In the genomic region with DNA sequence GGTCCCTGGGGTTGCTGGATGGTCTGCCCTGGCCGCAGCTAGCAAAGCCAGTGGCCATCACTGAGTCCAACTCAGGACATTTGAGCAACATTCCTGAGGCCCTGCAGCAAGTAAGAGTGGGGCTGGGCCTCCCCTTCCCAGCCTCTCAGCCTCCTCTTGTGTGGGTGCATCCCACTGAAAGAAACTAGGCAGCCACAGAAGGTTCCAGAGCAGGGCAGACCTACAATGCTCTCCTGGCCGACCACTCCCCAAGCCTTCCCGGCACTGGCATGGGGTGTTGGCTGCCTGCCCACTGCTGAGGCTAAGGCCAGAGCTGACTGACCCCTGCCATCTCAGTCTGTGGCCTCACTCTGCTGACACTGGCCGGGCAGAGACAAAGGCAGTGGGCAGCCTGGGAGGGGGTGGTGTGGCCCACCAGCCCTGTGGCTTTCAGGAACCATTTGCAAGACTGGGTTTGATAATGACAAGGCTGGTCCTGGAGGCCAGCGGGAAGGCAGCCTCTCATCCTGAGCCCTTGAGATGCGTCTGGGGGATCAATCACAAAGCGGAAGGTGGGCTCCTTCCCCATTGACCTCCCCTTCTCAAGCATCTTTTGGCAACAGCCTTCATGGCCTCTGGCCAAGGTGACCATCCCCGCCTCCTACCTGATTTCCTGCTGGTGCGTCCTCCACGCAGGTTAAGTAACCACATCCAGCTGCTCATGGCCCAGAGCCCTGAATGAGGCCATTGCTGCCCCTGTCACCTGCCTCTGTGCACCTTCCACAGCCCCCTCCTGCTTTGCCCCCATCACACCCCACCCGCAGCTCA, we compare ENCODE assay signal across 23 cellular contexts. TPM values are rescaled to one million over a fixed set of nuclear protein-coding genes. Genes with fewer than 3 reads are reported as not detected.
DNase-seq lines count a peak whose midpoint lies in the region; ATAC-seq and TF ChIP-seq lines count a peak whose summit lies in the region.
"Had no signal": no experiment of that assay in that cellular context is flagged by ENCODE, and none has a peak within 500 bp of the region (broad histone marks: within the 10 kb centered on the region; RNA-seq: fewer than 3 reads in every experiment).

No MANE protein-coding gene starts in this region.

- H4K8ac ChIP-seq in neuronal stem cell (ENCODE audit: low read depth, low read length) = no peak overlapping the region

- POLR2A ChIA-PET in HEK293 (lab: Yijun Ruan, JAX) = no interaction called here

- H3K27ac ChIP-seq in HEK293 (ENCODE audit: extremely low read depth, low read depth, low read length) = no peak overlapping the region
- H3K27ac ChIP-seq in neuronal stem cell (replicated peaks; ENCODE audit: low read length) = no peak overlapping the region
- H3K27ac ChIP-seq: 22Rv1, esophagus muscularis mucosa, HL-60, ovary, right lobe of liver, uterus had no signal

- H3K27me3 ChIP-seq in neuronal stem cell (ENCODE audit: control insufficient read depth in 3 of 3, insufficient read depth in 3 of 3, low read depth in 1 of 3, low read length in 3 of 3) = peaks cover 0 to 34% (median 0%) of the 10 kb centered on the region in 3 experiments
- H3K27me3 ChIP-seq: ovary, right lobe of liver, uterus had no signal

- TF ChIP-seq CTCF in HEK293 (tag by site-specific recombination; IDR thresholded peaks at IDR 0.05) (no peak), omental fat pad (IDR thresholded peaks at IDR 0.05) (no peak)

- no peaks in the 10 kb centered on the region for H3K36me3 ChIP-seq in HEK293 (ENCODE audit: control insufficient read depth in 2 of 2, insufficient read depth in 1 of 2, low read length in 2 of 2)
- no peaks in the 10 kb centered on the region for H3K36me3 ChIP-seq in neuronal stem cell (replicated peaks in 1 of 2; ENCODE audit: control insufficient read depth in 2 of 2, insufficient read depth in 2 of 2, low read length in 2 of 2)
- H3K36me3 ChIP-seq: esophagus muscularis mucosa, ovary, right lobe of liver, uterus had no signal

- peak overlapping the region; percentile 55 for H3K9ac ChIP-seq in neuronal stem cell (ENCODE audit: low read depth, low read length, poor library complexity)

- peak overlapping the region; percentile 38 for H3K18ac ChIP-seq in neuronal stem cell (ENCODE audit: low read length)

- H2BK15ac ChIP-seq in neuronal stem cell (ENCODE audit: low read length) = peak overlapping the region; percentile 1

- peak overlapping the region; percentile 89 for H3K14ac ChIP-seq in neuronal stem cell (ENCODE audit: low read length)

- H3K79me1 ChIP-seq in neuronal stem cell (ENCODE audit: low read depth, low read length) = peaks cover 4% of the 10 kb centered on the region

- ATAC-seq in SK-N-SH treated with all-trans-retinoic acid at 6 μM for 48 hours (0 out of 3 replicates have a peak, but pooled peaks have one; percentile 17), omental fat pad (ENCODE audit: low FRiP score) (no peak), GM19035 (IDR thresholded peaks at IDR 0.05; ENCODE audit: unreplicated experiment) (no peak)
- ATAC-seq: naive thymus-derived CD4-positive, alpha-beta T cell had no signal

- WGBS in neuronal stem cell (ENCODE audit: extremely low coverage in 2 of 2, insufficient read length in 2 of 2, insufficient replicate concordance in 1 of 2), 2 donors = no CpG with 5 or more reads among the region's 11 CpGs

- H2BK12ac ChIP-seq in neuronal stem cell (ENCODE audit: low read length) = no peak overlapping the region

- no peak overlapping the region for H3K4me2 ChIP-seq in neuronal stem cell (ENCODE audit: insufficient read depth, low read length, poor library complexity, severe bottlenecking)

- CTCF ChIA-PET in HEK293 (lab: Yijun Ruan, JAX) = interaction anchor here (0.6 kb wide), 1 partner anchor 123 kb away, joined by 4 read pairs; no protein-coding TSS in a partner anchor

- no peak overlapping the region for H3K4ac ChIP-seq in neuronal stem cell (ENCODE audit: low read length)

- H2BK120ac ChIP-seq in neuronal stem cell (ENCODE audit: low read depth, low read length) = no peak overlapping the region

- H4K91ac ChIP-seq in neuronal stem cell (ENCODE audit: low read depth, low read length, poor library complexity) = no peak overlapping the region

- peak overlapping the region; percentile 34 for H3K23ac ChIP-seq in neuronal stem cell (ENCODE audit: low read depth, low read length, poor library complexity)

- H2AFZ ChIP-seq in neuronal stem cell (ENCODE audit: low read length) = no peak overlapping the region

- H3K4me3 ChIP-seq in HEK293 (ENCODE audit: low read depth, low read length) (no peak overlapping the region), neuronal stem cell (ENCODE audit: low read length in 2 of 2) (no peak overlapping the region)
- H3K4me3 ChIP-seq: esophagus muscularis mucosa, ovary, right lobe of liver, uterus had no signal

- H2BK5ac ChIP-seq in neuronal stem cell (ENCODE audit: low read length) = peak overlapping the region; percentile 13

- DNase-seq in DMS53 (lab: John Stamatoyannopoulos, UW) = peak; percentile 20
- DNase-seq in DMS53 treated with DMSO at 0.1 percent for 48 hours (lab: John Stamatoyannopoulos, UW; ENCODE audit: unreplicated experiment) = no peak
- no peak for DNase-seq in neuronal stem cell (ENCODE audit: low spot score)
- DNase-seq in omental fat pad (ENCODE audit: low spot score) = no peak
- DNase-seq in GM19238 (ENCODE audit: insufficient read length, low spot score) = no peak
- DNase-seq: amygdala; caudate nucleus; EL; mesenchymal stem cell; MM.1S; naive thymus-derived CD4-positive, alpha-beta T cell; NCI-H1694 treated with DMSO at 0.1 percent for 48 hours; NCI-H446; ovary; uterus had no signal

- H2AK5ac ChIP-seq in neuronal stem cell (ENCODE audit: low read depth, low read length) = peak overlapping the region; percentile 37

- no peaks in the 10 kb centered on the region for H3K9me3 ChIP-seq in HEK293 (ENCODE audit: control insufficient read depth, insufficient read depth, low read depth, low read length)
- peaks cover 0 to 4% of the 10 kb centered on the region in 2 donors for H3K9me3 ChIP-seq in neuronal stem cell (replicated peaks in 1 of 2; ENCODE audit: control insufficient read depth in 2 of 2, insufficient read depth in 1 of 2, low read depth in 1 of 2, low read length in 2 of 2)
- H3K9me3 ChIP-seq: Caco-2, esophagus muscularis mucosa, ovary, right lobe of liver, uterus had no signal

- H3K4me1 ChIP-seq in HEK293 (ENCODE audit: control insufficient read depth, insufficient read depth, low read length) (no peaks in the 10 kb centered on the region), neuronal stem cell (ENCODE audit: control insufficient read depth in 2 of 2, insufficient read depth in 1 of 2, low read depth in 1 of 2, low read length in 2 of 2) (peaks cover 0 to 3% of the 10 kb centered on the region in 2 donors)
- H3K4me1 ChIP-seq: Caco-2, esophagus muscularis mucosa, right lobe of liver, uterus had no signal

TF ChIP-seq in HEK293, 187 proteins besides CTCF, POLR2A, EP300 and RAD21 (continues in another document):
- no peak for TF ChIP-seq ZNF2 (tag by site-specific recombination; IDR thresholded peaks at IDR 0.05)
- TF ChIP-seq, protein P1, sequence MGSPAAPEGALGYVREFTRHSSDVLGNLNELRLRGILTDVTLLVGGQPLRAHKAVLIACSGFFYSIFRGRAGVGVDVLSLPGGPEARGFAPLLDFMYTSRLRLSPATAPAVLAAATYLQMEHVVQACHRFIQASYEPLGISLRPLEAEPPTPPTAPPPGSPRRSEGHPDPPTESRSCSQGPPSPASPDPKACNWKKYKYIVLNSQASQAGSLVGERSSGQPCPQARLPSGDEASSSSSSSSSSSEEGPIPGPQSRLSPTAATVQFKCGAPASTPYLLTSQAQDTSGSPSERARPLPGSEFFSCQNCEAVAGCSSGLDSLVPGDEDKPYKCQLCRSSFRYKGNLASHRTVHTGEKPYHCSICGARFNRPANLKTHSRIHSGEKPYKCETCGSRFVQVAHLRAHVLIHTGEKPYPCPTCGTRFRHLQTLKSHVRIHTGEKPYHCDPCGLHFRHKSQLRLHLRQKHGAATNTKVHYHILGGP (tag by site-specific recombination; IDR thresholded peaks at IDR 0.05) = no peak
- no peak for TF ChIP-seq ZNF169 (tag by site-specific recombination; IDR thresholded peaks at IDR 0.05)
- TF ChIP-seq ZNF514 (tag by site-specific recombination; IDR thresholded peaks at IDR 0.05) = no peak
- TF ChIP-seq SP2 (tag by site-specific recombination; IDR thresholded peaks at IDR 0.05) = no peak
- peak; percentile 71 for TF ChIP-seq ZNF16 (tag by site-specific recombination; IDR thresholded peaks at IDR 0.05; ENCODE audit: low read depth)
- TF ChIP-seq EGR2 (tag by site-specific recombination; IDR thresholded peaks at IDR 0.05; ENCODE audit: low read depth) = peak; percentile 44
- peak; percentile 73; the same call in 1 of the 2 replicates for TF ChIP-seq ZFHX2 (tag by site-specific recombination; conservative IDR thresholded peaks at IDR 0.05)
- TF ChIP-seq ZFP41 (tag by site-specific recombination; IDR thresholded peaks at IDR 0.05; ENCODE audit: borderline replicate concordance) = no peak

TF ChIP-seq in SK-N-SH treated with all-trans-retinoic acid at 6 μM for 48 hours, 23 proteins besides CTCF, POLR2A, EP300 and RAD21 (continues in another document):
- no peak for TF ChIP-seq ZFP30 (CRISPR knock-in tag; IDR thresholded peaks at IDR 0.05)
- TF ChIP-seq, protein P2, sequence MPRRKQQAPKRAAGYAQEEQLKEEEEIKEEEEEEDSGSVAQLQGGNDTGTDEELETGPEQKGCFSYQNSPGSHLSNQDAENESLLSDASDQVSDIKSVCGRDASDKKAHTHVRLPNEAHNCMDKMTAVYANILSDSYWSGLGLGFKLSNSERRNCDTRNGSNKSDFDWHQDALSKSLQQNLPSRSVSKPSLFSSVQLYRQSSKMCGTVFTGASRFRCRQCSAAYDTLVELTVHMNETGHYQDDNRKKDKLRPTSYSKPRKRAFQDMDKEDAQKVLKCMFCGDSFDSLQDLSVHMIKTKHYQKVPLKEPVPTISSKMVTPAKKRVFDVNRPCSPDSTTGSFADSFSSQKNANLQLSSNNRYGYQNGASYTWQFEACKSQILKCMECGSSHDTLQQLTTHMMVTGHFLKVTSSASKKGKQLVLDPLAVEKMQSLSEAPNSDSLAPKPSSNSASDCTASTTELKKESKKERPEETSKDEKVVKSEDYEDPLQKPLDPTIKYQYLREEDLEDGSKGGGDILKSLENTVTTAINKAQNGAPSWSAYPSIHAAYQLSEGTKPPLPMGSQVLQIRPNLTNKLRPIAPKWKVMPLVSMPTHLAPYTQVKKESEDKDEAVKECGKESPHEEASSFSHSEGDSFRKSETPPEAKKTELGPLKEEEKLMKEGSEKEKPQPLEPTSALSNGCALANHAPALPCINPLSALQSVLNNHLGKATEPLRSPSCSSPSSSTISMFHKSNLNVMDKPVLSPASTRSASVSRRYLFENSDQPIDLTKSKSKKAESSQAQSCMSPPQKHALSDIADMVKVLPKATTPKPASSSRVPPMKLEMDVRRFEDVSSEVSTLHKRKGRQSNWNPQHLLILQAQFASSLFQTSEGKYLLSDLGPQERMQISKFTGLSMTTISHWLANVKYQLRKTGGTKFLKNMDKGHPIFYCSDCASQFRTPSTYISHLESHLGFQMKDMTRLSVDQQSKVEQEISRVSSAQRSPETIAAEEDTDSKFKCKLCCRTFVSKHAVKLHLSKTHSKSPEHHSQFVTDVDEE (CRISPR knock-in tag; IDR thresholded peaks at IDR 0.05) = no peak

RNA-seq across cellular contexts. Expression of a gene that starts 9.6 kb away (rescaled TPM):
- 98.6 TPM for polyA plus RNA-seq in neuronal stem cell (2013, experiment 1 of 2)
- polyA plus RNA-seq in neuronal stem cell (2013, experiment 2 of 2) = 99.8 TPM
- 10 to 100 TPM; 26.0 to 42.6 (median 30.7) TPM for total RNA-seq in omental fat pad
